In genomic region chr2:176555781-176556180, GRCh38 we compare ENCODE assay signal across 31 cellular contexts.
"Had no signal": no experiment of that assay in that cellular context is flagged by ENCODE, and none has a peak within 500 bp of the region (broad histone marks: within the 10 kb centered on the region; RNA-seq: fewer than 3 reads in every experiment).

No MANE protein-coding gene starts in this region.

- ATAC-seq: activated CD4-positive, alpha-beta T cell treated with anti-CD3 and anti-CD28 coated beads for 36 hours; activated naive CD4-positive, alpha-beta T cell treated with anti-CD3 and anti-CD28 coated beads, Interleukin-2, amount 50 U/mL, for 72 hours; activated T-cell treated with anti-CD3 and anti-CD28 coated beads, Interleukin-2, amount 50 U/mL, for 72 hours; gastroesophageal sphincter; naive thymus-derived CD8-positive, alpha-beta T cell; psoas muscle; stimulated activated effector memory CD8-positive, alpha-beta T cell treated with anti-CD3 and anti-CD28 coated beads, Interleukin-12 subunit alpha, Interleukin-12 subunit beta, amount 100 ng/mL, for 72 hours; stimulated activated naive CD8-positive, alpha-beta T cell treated with anti-CD3 and anti-CD28 coated beads, Interleukin-15, amount 100 ng/mL, for 72 hours had no signal

- H3K9me3 ChIP-seq: breast epithelium, gastroesophageal sphincter, psoas muscle, sigmoid colon, upper lobe of left lung, vagina had no signal

- H3K4me3 ChIP-seq: breast epithelium, gastroesophageal sphincter, psoas muscle, sigmoid colon, upper lobe of left lung, vagina had no signal

- H3K27ac Mint-ChIP-seq: activated CD4-positive, alpha-beta T cell treated with anti-CD3 and anti-CD28 coated beads for 36 hours; activated naive CD4-positive, alpha-beta T cell treated with anti-CD3 and anti-CD28 coated beads, Interleukin-2, amount 50 U/mL, for 72 hours; activated T-cell treated with anti-CD3 and anti-CD28 coated beads, Interleukin-2, amount 50 U/mL, for 72 hours; immature natural killer cell; memory B cell; naive thymus-derived CD8-positive, alpha-beta T cell; stimulated activated effector memory CD8-positive, alpha-beta T cell treated with anti-CD3 and anti-CD28 coated beads, Interleukin-12 subunit alpha, Interleukin-12 subunit beta, amount 100 ng/mL, for 72 hours; stimulated activated naive CD8-positive, alpha-beta T cell treated with anti-CD3 and anti-CD28 coated beads, Interleukin-15, amount 100 ng/mL, for 72 hours had no signal

- H3K9ac ChIP-seq: parathyroid adenoma had no signal

- H3K9me3 Mint-ChIP-seq: activated naive CD4-positive, alpha-beta T cell treated with anti-CD3 and anti-CD28 coated beads, Interleukin-2, amount 50 U/mL, for 72 hours; activated T-cell treated with anti-CD3 and anti-CD28 coated beads, Interleukin-2, amount 50 U/mL, for 72 hours; central memory CD8-positive, alpha-beta T cell; immature natural killer cell; memory B cell; naive thymus-derived CD8-positive, alpha-beta T cell; neural crest cell; stimulated activated effector memory CD8-positive, alpha-beta T cell treated with anti-CD3 and anti-CD28 coated beads, Interleukin-12 subunit alpha, Interleukin-12 subunit beta, amount 100 ng/mL, for 72 hours; stimulated activated naive CD8-positive, alpha-beta T cell treated with anti-CD3 and anti-CD28 coated beads, Interleukin-15, amount 100 ng/mL, for 72 hours had no signal

- H3K36me3 Mint-ChIP-seq: activated naive CD4-positive, alpha-beta T cell treated with anti-CD3 and anti-CD28 coated beads, Interleukin-2, amount 50 U/mL, for 72 hours; immature natural killer cell; memory B cell; naive thymus-derived CD8-positive, alpha-beta T cell; stimulated activated effector memory CD8-positive, alpha-beta T cell treated with anti-CD3 and anti-CD28 coated beads, Interleukin-12 subunit alpha, Interleukin-12 subunit beta, amount 100 ng/mL, for 72 hours had no signal

- H3K27ac ChIP-seq: breast epithelium, gastroesophageal sphincter, parathyroid adenoma, psoas muscle, sigmoid colon, upper lobe of left lung, vagina had no signal

- H3K79me2 ChIP-seq: parathyroid adenoma had no signal

- H2AFZ ChIP-seq: parathyroid adenoma had no signal

- H3K27me3 ChIP-seq: sigmoid colon, upper lobe of left lung, vagina had no signal

- H3K4me3 Mint-ChIP-seq: activated CD4-positive, alpha-beta T cell treated with anti-CD3 and anti-CD28 coated beads for 36 hours; activated T-cell treated with anti-CD3 and anti-CD28 coated beads, Interleukin-2, amount 50 U/mL, for 72 hours; central memory CD8-positive, alpha-beta T cell; immature natural killer cell; memory B cell; naive thymus-derived CD8-positive, alpha-beta T cell; neural crest cell; stimulated activated effector memory CD8-positive, alpha-beta T cell treated with anti-CD3 and anti-CD28 coated beads, Interleukin-12 subunit alpha, Interleukin-12 subunit beta, amount 100 ng/mL, for 72 hours; stimulated activated naive CD8-positive, alpha-beta T cell treated with anti-CD3 and anti-CD28 coated beads, Interleukin-15, amount 100 ng/mL, for 72 hours had no signal

- DNase-seq: activated CD4-positive, alpha-beta T cell treated with anti-CD3 and anti-CD28 coated beads for 36 hours; activated CD4-positive, CD25-positive, alpha-beta regulatory T cell; activated naive CD4-positive, alpha-beta T cell; activated T-cell treated with anti-CD3 and anti-CD28 coated beads for 4 hours; activated T-cell treated with anti-CD3 and anti-CD28 coated beads, Interleukin-2, amount 50 U/mL, for 72 hours; dermis blood vessel endothelial cell; effector CD4-positive, alpha-beta T cell; head of caudate nucleus; hippocampal formation; immature natural killer cell; kidney; midbrain; naive thymus-derived CD8-positive, alpha-beta T cell; nucleus accumbens; psoas muscle; sigmoid colon; stimulated activated CD4-positive, alpha-beta T cell treated with anti-CD3 and anti-CD28 coated beads, Interleukin-4, amount 100 ng/mL, for 24 hours; stimulated activated naive CD8-positive, alpha-beta T cell treated with anti-CD3 and anti-CD28 coated beads, Interleukin-15, amount 100 ng/mL, for 72 hours; substantia nigra; upper lobe of left lung had no signal

- H3K36me3 ChIP-seq: breast epithelium, gastroesophageal sphincter, sigmoid colon, upper lobe of left lung, vagina had no signal

- H3K4me1 ChIP-seq: breast epithelium, parathyroid adenoma had no signal

- FAIRE-seq: endometrium, kidney, small intestine had no signal
